ENCODE assay signal across 24 cellular contexts in genomic region chr14:79304279-79304678, GRCh38.
"Had no signal": no experiment of that assay in that cellular context is flagged by ENCODE, and none has a peak within 500 bp of the region (broad histone marks: within the 10 kb centered on the region; RNA-seq: fewer than 3 reads in every experiment).

No MANE protein-coding gene starts in this region.

- H3K36me3 ChIP-seq: stomach, suprapubic skin, thoracic aorta, thyroid gland, tibial artery, tibial nerve, transverse colon, upper lobe of left lung, upper lobe of right lung, uterus, vagina had no signal

- H3K27ac ChIP-seq: stomach, suprapubic skin, testis, thoracic aorta, thyroid gland, tibial artery, tibial nerve, transverse colon, upper lobe of left lung, upper lobe of right lung, uterus, vagina had no signal

- H3K9me3 ChIP-seq: stomach, suprapubic skin, testis, thoracic aorta, thyroid gland, tibial artery, tibial nerve, transverse colon, upper lobe of left lung, upper lobe of right lung, uterus, vagina had no signal

- DNase-seq: stimulated activated CD4-positive, alpha-beta T cell treated with anti-CD3 and anti-CD28 coated beads, Interleukin-2, amount 100 ng/mL, for 48 hours; stimulated activated CD4-positive, alpha-beta T cell treated with anti-CD3 and anti-CD28 coated beads, Interleukin-4, amount 100 ng/mL, for 1 hour; stimulated activated CD4-positive, alpha-beta T cell treated with anti-CD3 and anti-CD28 coated beads, Interleukin-4, amount 100 ng/mL, for 24 hours; stimulated activated CD4-positive, alpha-beta T cell treated with anti-CD3 and anti-CD28 coated beads, Interleukin-4, amount 100 ng/mL, for 4 hours; stimulated activated CD8-positive, alpha-beta memory T cell treated with anti-CD3 and anti-CD28 coated beads, Interleukin-4, amount 100 ng/mL, for 48 hours; stimulated activated naive B cell treated with anti-CD40 and anti-IgM and Interleukin-4, amounts not matched to agents 10 μg/mL and 1 μg/mL and 100 μg/mL, for 72 hours; stimulated activated naive CD4-positive, alpha-beta T cell; stimulated activated naive CD4-positive, alpha-beta T cell treated with Interleukin-2 at 50 U/mL for 16 hours; stimulated activated naive CD8-positive, alpha-beta T cell treated with anti-CD3 and anti-CD28 coated beads, Interleukin-15, amount 100 ng/mL, for 72 hours; stimulated activated naive CD8-positive, alpha-beta T cell treated with anti-CD3 and anti-CD28 coated beads, Interleukin-15, Interleukin-2, amounts not matched to agents 100 U/mL and 50 U/mL, for 24 hours; stomach; substantia nigra; testis; thyroid gland; tibial artery; transverse colon; trophoblast cell; upper lobe of left lung; upper lobe of right lung; uterus had no signal

- H3K4me1 ChIP-seq: stomach, suprapubic skin, testis, thyroid gland, tibial artery, tibial nerve, transverse colon, upper lobe of left lung, upper lobe of right lung, uterus, vagina had no signal

- H3K4me3 ChIP-seq: stomach, suprapubic skin, testis, thoracic aorta, thyroid gland, tibial artery, tibial nerve, transverse colon, upper lobe of left lung, upper lobe of right lung, uterus, vagina had no signal
